15 cellular contexts compared by ENCODE assay signal in genomic region chr17:31657876-31658275, GRCh38.
A peak's percentile ranks its signal among the peaks of the same experiment; 100 is the strongest.
DNase-seq lines count a peak whose midpoint lies in the region; ATAC-seq and TF ChIP-seq lines count a peak whose summit lies in the region.
"Had no signal": no experiment of that assay in that cellular context is flagged by ENCODE, and none has a peak within 500 bp of the region (broad histone marks: within the 10 kb centered on the region; RNA-seq: fewer than 3 reads in every experiment).

No MANE protein-coding gene starts in this region.

- DNase-seq in activated naive CD8-positive, alpha-beta T cell treated with anti-CD3 and anti-CD28 coated beads, Interleukin-2, amount 10 ng/mL, durations not matched to agents 7 days and 5 days: no peak
- DNase-seq in activated naive CD8-positive, alpha-beta T cell treated with anti-CD3 and anti-CD28 coated beads, Interleukin-2, amount 50 U/mL, for 24 hours: no peak
- DNase-seq in central memory CD8-positive, alpha-beta T cell (ENCODE audit: low spot score in 2 of 2): no peak
- peak; percentile 48 for DNase-seq in osteocyte (ENCODE audit: extremely low spot score, unreplicated experiment)
- DNase-seq in GDM1 (lab: John Stamatoyannopoulos, UW): no peak
- DNase-seq: BE2C; C1 segment of cervical spinal cord; CD4-positive, CD25-positive, alpha-beta regulatory T cell; CD8-positive, alpha-beta memory T cell; COR-L47; DMS 273 treated with DMSO at 0.1 percent for 48 hours; GOT3; H7 had no signal

- POLR2A ChIA-PET in activated naive CD8-positive, alpha-beta T cell treated with anti-CD3 and anti-CD28 coated beads, Interleukin-2, amount 10 ng/mL, durations not matched to agents 7 days and 5 days (lab: Charles Lee): no interaction called here

- H3K27ac Mint-ChIP-seq in activated naive CD8-positive, alpha-beta T cell treated with anti-CD3 and anti-CD28 coated beads, Interleukin-2, amount 10 ng/mL, durations not matched to agents 7 days and 5 days: peak overlapping the region; percentile 40
- H3K27ac Mint-ChIP-seq in activated naive CD8-positive, alpha-beta T cell treated with anti-CD3 and anti-CD28 coated beads, Interleukin-2, amount 50 U/mL, for 24 hours: no peak overlapping the region
- H3K27ac Mint-ChIP-seq in central memory CD8-positive, alpha-beta T cell (ENCODE audit: low read depth): peak overlapping the region; percentile 59
- H3K27ac Mint-ChIP-seq in osteocyte (ENCODE audit: unreplicated experiment): no peak overlapping the region
- H3K27ac Mint-ChIP-seq: CD4-positive, CD25-positive, alpha-beta regulatory T cell; CD8-positive, alpha-beta memory T cell had no signal

- no peaks in the 10 kb centered on the region for H3K36me3 Mint-ChIP-seq in activated naive CD8-positive, alpha-beta T cell treated with anti-CD3 and anti-CD28 coated beads, Interleukin-2, amount 10 ng/mL, durations not matched to agents 7 days and 5 days
- H3K36me3 Mint-ChIP-seq in activated naive CD8-positive, alpha-beta T cell treated with anti-CD3 and anti-CD28 coated beads, Interleukin-2, amount 50 U/mL, for 24 hours (ENCODE audit: low read depth): no peaks in the 10 kb centered on the region
- H3K36me3 Mint-ChIP-seq in central memory CD8-positive, alpha-beta T cell (ENCODE audit: insufficient read depth): no peaks in the 10 kb centered on the region
- H3K36me3 Mint-ChIP-seq in osteocyte (ENCODE audit: unreplicated experiment): no peaks in the 10 kb centered on the region
- H3K36me3 Mint-ChIP-seq: CD4-positive, CD25-positive, alpha-beta regulatory T cell had no signal

- H3K4me1 Mint-ChIP-seq in activated naive CD8-positive, alpha-beta T cell treated with anti-CD3 and anti-CD28 coated beads, Interleukin-2, amount 10 ng/mL, durations not matched to agents 7 days and 5 days: peaks cover 4% of the 10 kb centered on the region
- no peaks in the 10 kb centered on the region for H3K4me1 Mint-ChIP-seq in activated naive CD8-positive, alpha-beta T cell treated with anti-CD3 and anti-CD28 coated beads, Interleukin-2, amount 50 U/mL, for 24 hours
- peaks cover 7% of the 10 kb centered on the region for H3K4me1 Mint-ChIP-seq in central memory CD8-positive, alpha-beta T cell
- H3K4me1 Mint-ChIP-seq in osteocyte (ENCODE audit: unreplicated experiment): peaks cover 24% of the 10 kb centered on the region
- H3K4me1 Mint-ChIP-seq: CD4-positive, CD25-positive, alpha-beta regulatory T cell; CD8-positive, alpha-beta memory T cell had no signal

- ATAC-seq in activated naive CD8-positive, alpha-beta T cell treated with anti-CD3 and anti-CD28 coated beads, Interleukin-2, amount 10 ng/mL, durations not matched to agents 7 days and 5 days (ENCODE audit: low read depth): no peak
- ATAC-seq in activated naive CD8-positive, alpha-beta T cell treated with anti-CD3 and anti-CD28 coated beads, Interleukin-2, amount 50 U/mL, for 24 hours: no peak
- no peak for ATAC-seq in central memory CD8-positive, alpha-beta T cell (replicated peaks; ENCODE audit: extremely low read depth, poor library complexity, severe bottlenecking)
- ATAC-seq in HG02642 (IDR thresholded peaks at IDR 0.05; ENCODE audit: poor library complexity, unreplicated experiment): no peak
- ATAC-seq: K562 had no signal

- H3K9me3 Mint-ChIP-seq in activated naive CD8-positive, alpha-beta T cell treated with anti-CD3 and anti-CD28 coated beads, Interleukin-2, amount 10 ng/mL, durations not matched to agents 7 days and 5 days: peaks cover 4% of the 10 kb centered on the region
- H3K9me3 Mint-ChIP-seq in activated naive CD8-positive, alpha-beta T cell treated with anti-CD3 and anti-CD28 coated beads, Interleukin-2, amount 50 U/mL, for 24 hours: peaks cover 4% of the 10 kb centered on the region
- peaks cover 4% of the 10 kb centered on the region for H3K9me3 Mint-ChIP-seq in central memory CD8-positive, alpha-beta T cell
- peaks cover 4% of the 10 kb centered on the region for H3K9me3 Mint-ChIP-seq in osteocyte (ENCODE audit: unreplicated experiment)

- TF ChIP-seq CTCF in osteocyte (IDR thresholded peaks at IDR 0.05): no peak

- H3K27me3 Mint-ChIP-seq in activated naive CD8-positive, alpha-beta T cell treated with anti-CD3 and anti-CD28 coated beads, Interleukin-2, amount 10 ng/mL, durations not matched to agents 7 days and 5 days: peaks cover 11% of the 10 kb centered on the region
- peaks cover 25% of the 10 kb centered on the region for H3K27me3 Mint-ChIP-seq in activated naive CD8-positive, alpha-beta T cell treated with anti-CD3 and anti-CD28 coated beads, Interleukin-2, amount 50 U/mL, for 24 hours
- peaks cover 32% of the 10 kb centered on the region for H3K27me3 Mint-ChIP-seq in central memory CD8-positive, alpha-beta T cell
- H3K27me3 Mint-ChIP-seq in osteocyte (ENCODE audit: unreplicated experiment): no peaks in the 10 kb centered on the region

- no peak overlapping the region for H3K4me3 Mint-ChIP-seq in activated naive CD8-positive, alpha-beta T cell treated with anti-CD3 and anti-CD28 coated beads, Interleukin-2, amount 10 ng/mL, durations not matched to agents 7 days and 5 days
- H3K4me3 Mint-ChIP-seq in activated naive CD8-positive, alpha-beta T cell treated with anti-CD3 and anti-CD28 coated beads, Interleukin-2, amount 50 U/mL, for 24 hours: no peak overlapping the region
- no peak overlapping the region for H3K4me3 Mint-ChIP-seq in central memory CD8-positive, alpha-beta T cell
- H3K4me3 Mint-ChIP-seq in osteocyte (ENCODE audit: unreplicated experiment): no peak overlapping the region

Comparison
In these comparisons a context has a peak if more than half of its experiments do, and no peak if none do; other contexts are left out.
1. H3K27ac Mint-ChIP-seq: peak in activated naive CD8-positive, alpha-beta T cell treated with anti-CD3 and anti-CD28 coated beads, Interleukin-2, amount 10 ng/mL, durations not matched to agents 7 days and 5 days (single experiment) and central memory CD8-positive, alpha-beta T cell (single experiment); none in activated naive CD8-positive, alpha-beta T cell treated with anti-CD3 and anti-CD28 coated beads, Interleukin-2, amount 50 U/mL, for 24 hours (single experiment) and osteocyte (single experiment).